1 cellular context compared by ENCODE assay signal in the genomic region with DNA sequence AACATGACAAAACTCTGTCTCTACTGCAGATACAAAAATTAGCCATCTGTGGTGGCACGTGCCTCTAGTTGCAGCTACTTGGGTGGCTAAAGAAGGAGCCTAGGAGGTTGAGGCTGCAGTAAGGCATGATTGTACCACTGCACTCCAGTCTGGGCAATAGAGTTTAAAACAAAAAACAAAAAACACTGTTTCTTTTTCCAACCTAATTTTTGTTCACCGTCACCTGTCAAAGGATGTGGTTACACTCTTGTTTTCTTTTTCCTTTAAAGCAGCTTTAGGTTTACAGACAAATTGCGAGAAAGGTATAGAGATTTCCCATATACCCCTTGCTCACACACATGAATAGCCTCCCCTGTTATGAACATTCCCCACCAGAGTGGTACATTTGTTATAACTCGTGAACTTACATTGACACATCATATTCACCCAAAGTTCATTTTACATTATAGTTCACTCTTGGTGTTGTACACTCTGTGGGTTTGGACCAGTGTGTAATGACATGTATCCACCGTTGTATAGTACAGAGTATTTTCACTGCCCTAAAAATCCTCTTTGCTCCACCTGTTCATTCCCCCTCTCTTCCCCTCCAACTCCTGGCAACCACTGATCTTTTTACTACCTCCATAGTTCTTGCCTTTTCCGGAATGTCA.
TF ChIP-seq lines count a peak whose summit lies in the region.

No MANE protein-coding gene starts in this region.

TF ChIP-seq in A549, 52 proteins besides CTCF, POLR2A, EP300 and RAD21 (continued from another document):
- TF ChIP-seq, protein P1, sequence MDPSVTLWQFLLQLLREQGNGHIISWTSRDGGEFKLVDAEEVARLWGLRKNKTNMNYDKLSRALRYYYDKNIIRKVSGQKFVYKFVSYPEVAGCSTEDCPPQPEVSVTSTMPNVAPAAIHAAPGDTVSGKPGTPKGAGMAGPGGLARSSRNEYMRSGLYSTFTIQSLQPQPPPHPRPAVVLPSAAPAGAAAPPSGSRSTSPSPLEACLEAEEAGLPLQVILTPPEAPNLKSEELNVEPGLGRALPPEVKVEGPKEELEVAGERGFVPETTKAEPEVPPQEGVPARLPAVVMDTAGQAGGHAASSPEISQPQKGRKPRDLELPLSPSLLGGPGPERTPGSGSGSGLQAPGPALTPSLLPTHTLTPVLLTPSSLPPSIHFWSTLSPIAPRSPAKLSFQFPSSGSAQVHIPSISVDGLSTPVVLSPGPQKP (IDR thresholded peaks at IDR 0.05; ENCODE audit: low read depth, low read length), result no peak
- no peak for TF ChIP-seq SREBF2 (IDR thresholded peaks at IDR 0.05)
- TF ChIP-seq, protein P2, sequence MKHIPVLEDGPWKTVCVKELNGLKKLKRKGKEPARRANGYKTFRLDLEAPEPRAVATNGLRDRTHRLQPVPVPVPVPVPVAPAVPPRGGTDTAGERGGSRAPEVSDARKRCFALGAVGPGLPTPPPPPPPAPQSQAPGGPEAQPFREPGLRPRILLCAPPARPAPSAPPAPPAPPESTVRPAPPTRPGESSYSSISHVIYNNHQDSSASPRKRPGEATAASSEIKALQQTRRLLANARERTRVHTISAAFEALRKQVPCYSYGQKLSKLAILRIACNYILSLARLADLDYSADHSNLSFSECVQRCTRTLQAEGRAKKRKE (CRISPR knock-in tag; IDR thresholded peaks at IDR 0.05; ENCODE audit: low read depth), result no peak
- TF ChIP-seq MYC (IDR thresholded peaks at IDR 0.05; ENCODE audit: borderline replicate concordance, low read length), result no peak
- TF ChIP-seq EHMT2 (IDR thresholded peaks at IDR 0.05; ENCODE audit: low read depth), result no peak
- no peak for TF ChIP-seq TP53 (CRISPR knock-in tag; IDR thresholded peaks at IDR 0.05)
- TF ChIP-seq FOSL2 (IDR thresholded peaks at IDR 0.05), result no peak
- TF ChIP-seq FOSL2 (CRISPR knock-in tag; IDR thresholded peaks at IDR 0.05), result no peak
- no peak for TF ChIP-seq SMC3 (IDR thresholded peaks at IDR 0.05)
- no peak for TF ChIP-seq CEBPB (IDR thresholded peaks at IDR 0.05)
- TF ChIP-seq RFX5 (IDR thresholded peaks at IDR 0.05), result no peak
- TF ChIP-seq CBX2 (IDR thresholded peaks at IDR 0.05; ENCODE audit: borderline replicate concordance, low read depth), result no peak
- no peak for TF ChIP-seq ZSCAN20 (CRISPR knock-in tag; IDR thresholded peaks at IDR 0.05)
- TF ChIP-seq JUN (IDR thresholded peaks at IDR 0.05), result no peak
- TF ChIP-seq HOXA7 (CRISPR knock-in tag; IDR thresholded peaks at IDR 0.05), result no peak
